9 cellular contexts compared by ENCODE assay signal in the genomic region with DNA sequence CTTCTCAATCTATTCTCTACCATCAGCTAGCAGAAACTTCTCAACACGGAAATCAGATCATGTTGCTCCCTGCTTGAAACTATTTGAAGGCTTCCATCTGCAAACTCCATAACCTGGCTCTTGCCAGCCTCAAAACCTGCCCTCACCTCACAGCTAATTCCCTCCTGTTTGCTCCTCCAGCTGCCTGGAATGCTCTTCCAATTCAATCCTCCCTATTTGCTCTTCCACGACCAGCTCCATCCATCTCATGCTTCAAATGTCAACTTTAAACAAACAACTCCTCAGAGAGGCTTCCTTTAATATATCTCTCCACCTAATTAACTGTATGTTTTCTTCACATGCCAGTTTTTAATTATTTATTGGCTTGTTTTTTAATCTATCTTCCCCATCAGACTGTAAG. TPM values are rescaled to one million over a fixed set of nuclear protein-coding genes. Genes with fewer than 3 reads are reported as not detected.
DNase-seq lines count a peak whose midpoint lies in the region; ATAC-seq and TF ChIP-seq lines count a peak whose summit lies in the region.
"Had no signal": no experiment of that assay in that cellular context is flagged by ENCODE, and none has a peak within 500 bp of the region (broad histone marks: within the 10 kb centered on the region; RNA-seq: fewer than 3 reads in every experiment).

No MANE protein-coding gene starts in this region.

- H3K4me1 ChIP-seq in A673 (ENCODE audit: insufficient read depth, low read length, poor library complexity, severe bottlenecking) (no peaks in the 10 kb centered on the region), lower lobe of right lung (peaks cover 34% of the 10 kb centered on the region)

- H3K36me3 ChIP-seq in A673 (ENCODE audit: insufficient read depth, low read length, poor library complexity, severe bottlenecking) (no peaks in the 10 kb centered on the region), lower lobe of right lung (no peaks in the 10 kb centered on the region)
- H3K36me3 ChIP-seq: transverse colon had no signal

- DNase-seq in A673 (ENCODE audit: low spot score) (no peak), HFF-Myc (ENCODE audit: extremely low read depth, low read depth) (no peak), astrocyte of the spinal cord (ENCODE audit: low read depth, low spot score) (no peak), lower lobe of right lung (no peak), GM03348 (ENCODE audit: low spot score) (no peak), NCI-H226 (no peak), H4 (ENCODE audit: low spot score) (no peak)
- DNase-seq: transverse colon had no signal

- ATAC-seq in lower lobe of right lung (no peak), GM21423 (IDR thresholded peaks at IDR 0.05; ENCODE audit: unreplicated experiment) (no peak)

- intact Hi-C loops in A673 (cut with micrococcal nuclease; ENCODE audit: unreplicated experiment): no loop called here
- intact Hi-C loops in lower lobe of right lung (cut with DNase I): no loop called here

- CTCF ChIA-PET in A673 (lab: Charles Lee): no interaction called here

- BruUV-seq in A673 (replicated peaks; lab: Mats Ljungman, UMichigan): TSS peak; percentile 50

- H3K27ac ChIP-seq in A673 (ENCODE audit: low read depth, low read length, poor library complexity, severe bottlenecking): peak overlapping the region; percentile 98
- H3K27ac ChIP-seq in lower lobe of right lung: peak overlapping the region; percentile 98

- H3K27me3 ChIP-seq in A673 (replicated peaks; ENCODE audit: insufficient read depth, low read depth, low read length, poor library complexity): no peaks in the 10 kb centered on the region
- no peaks in the 10 kb centered on the region for H3K27me3 ChIP-seq in lower lobe of right lung (ENCODE audit: low read depth)
- H3K27me3 ChIP-seq: transverse colon had no signal

- POLR2A ChIA-PET in A673 (lab: Charles Lee; ENCODE audit: low non-redundant PET): no interaction called here

- H3K4me3 ChIP-seq in A673 (ENCODE audit: low read depth, low read length, poor library complexity, severe bottlenecking) (peak overlapping the region; percentile 71), HFF-Myc (replicated peaks; ENCODE audit: low read depth, low read length) (peak overlapping the region; percentile 78), astrocyte of the spinal cord (ENCODE audit: low read depth, low read length) (peak overlapping the region; percentile 88), lower lobe of right lung (peak overlapping the region; percentile 96)

- TF ChIP-seq CTCF in A673 (conservative IDR thresholded peaks at IDR 0.05; ENCODE audit: low read depth, low read length) (no peak), HFF-Myc (IDR thresholded peaks at IDR 0.05; ENCODE audit: low read depth, low read length, missing control alignments) (no peak), astrocyte of the spinal cord (IDR thresholded peaks at IDR 0.05; ENCODE audit: low read depth, low read length) (no peak), lower lobe of right lung (IDR thresholded peaks at IDR 0.05) (no peak)

- in situ Hi-C loops in astrocyte of the spinal cord (cut with HindIII; ENCODE audit: low sequenced_read_pairs): no loop called here

- H3K9me3 ChIP-seq in A673 (ENCODE audit: low read depth, low read length, poor library complexity, severe bottlenecking): no peaks in the 10 kb centered on the region
- no peaks in the 10 kb centered on the region for H3K9me3 ChIP-seq in lower lobe of right lung
- H3K9me3 ChIP-seq: transverse colon had no signal

RNA-seq across cellular contexts. Expression of a gene that starts 1.5 kb away (rescaled TPM):
- total RNA-seq in A673 (2021) (35.4 and 36.4 TPM in 2 replicates), lower lobe of right lung (23.1 TPM)
- total RNA-seq in H4 (2014; rRNA removed; shearing (Covaris generic)): 21.3 and 22.7 TPM in 2 replicates

RNA-seq across cellular contexts. Expression of a gene that starts 10.6 kb away (rescaled TPM):
- 9.3 and 12.4 TPM in 2 replicates for total RNA-seq in A673 (2021)
- total RNA-seq in lower lobe of right lung: 15.6 TPM
- total RNA-seq in H4 (2014; rRNA removed; shearing (Covaris generic)): 11.5 and 11.9 TPM in 2 replicates

RNA-seq across cellular contexts. Expression of a gene that starts 53.0 kb away (rescaled TPM):
- total RNA-seq in A673 (2021): 9.1 and 10.0 TPM in 2 replicates
- total RNA-seq in lower lobe of right lung: 13.3 TPM
- total RNA-seq in H4 (2014; rRNA removed; shearing (Covaris generic)): 16.6 and 22.1 TPM in 2 replicates

RNA-seq across cellular contexts. Expression of a gene that starts 59.9 kb away (rescaled TPM):
- total RNA-seq in A673 (2021) (not detected in 2 replicates), lower lobe of right lung (0.27 TPM)
- not detected in 2 replicates for total RNA-seq in H4 (2014; rRNA removed; shearing (Covaris generic))
